In genomic region chr9:132547436-132547835, GRCh38 we compare ENCODE assay signal across 22 cellular contexts. TPM values are rescaled to one million over a fixed set of nuclear protein-coding genes. Genes with fewer than 3 reads are reported as not detected.
DNase-seq lines count a peak whose midpoint lies in the region; ATAC-seq, FAIRE-seq and TF ChIP-seq lines count a peak whose summit lies in the region.
"Had no signal": no experiment of that assay in that cellular context is flagged by ENCODE, and none has a peak within 500 bp of the region (broad histone marks: within the 10 kb centered on the region; RNA-seq: fewer than 3 reads in every experiment).

No MANE protein-coding gene starts in this region.

- intact Hi-C loops in left lung (cut with DNase I): no loop called here
- intact Hi-C loops in right cardiac atrium (cut with DNase I): no loop called here

- H2BK20ac ChIP-seq in H1 (ENCODE audit: low read length): no peak overlapping the region

- no peaks in the 10 kb centered on the region for H3K79me2 ChIP-seq in H1 (ENCODE audit: control insufficient read depth in 1 of 2, insufficient read depth in 2 of 2, low read length in 2 of 2)

- DNase-seq in NT2/D1 (ENCODE audit: low read depth, low spot score) (no peak), H1 (ENCODE audit: low read depth in 1 of 2, low spot score in 2 of 2) (no peak), neuronal stem cell (ENCODE audit: low spot score) (no peak), ecto neural progenitor cell (ENCODE audit: low spot score) (no peak), left lung (no peak), right cardiac atrium (no peak), GM12892 (ENCODE audit: insufficient read length) (no peak)
- DNase-seq: ACHN; CD4-positive, alpha-beta memory T cell; MV-4-11; NCI-H446; SIG-M5; SK-N-SH had no signal

- TF ChIP-seq CTCF in H1 (IDR thresholded peaks at IDR 0.05; ENCODE audit: control extremely low read depth in 1 of 3, insufficient read depth in 1 of 3, low read depth in 1 of 3, low read length in 3 of 3): no peak
- no peak for TF ChIP-seq CTCF in left lung (IDR thresholded peaks at IDR 0.05)

- ATAC-seq in left lung (no peak), right cardiac atrium (no peak)
- ATAC-seq: Panc1 had no signal

- no peak for FAIRE-seq in H1 (lab: Jason Lieb, UNC)
- no peak for FAIRE-seq in GM12892 (lab: Jason Lieb, UNC)
- FAIRE-seq: GM12891 had no signal

- CTCF ChIA-PET in H1 (lab: Charles Lee; ENCODE audit: partially characterized antibody): interaction anchor here (0.7 to 5.7 kb wide), 26 partner anchors 10 to 428 kb away, joined by 3 to 66 read pairs (median 4); partner anchors contain the start of gene CFAP77

- H3K4ac ChIP-seq in H1 (replicated peaks; ENCODE audit: insufficient read length, low read depth, low read length): no peak overlapping the region
- H3K4ac ChIP-seq in neuronal stem cell (ENCODE audit: low read length): peak overlapping the region; percentile 55

- H4K20me1 ChIP-seq in BLaER1 (no peaks in the 10 kb centered on the region), H1 (replicated peaks in 1 of 2; ENCODE audit: control insufficient read depth in 1 of 2, insufficient read depth in 2 of 2, low read length in 2 of 2) (no peaks in the 10 kb centered on the region)

- no peak for TF ChIP-seq RAD21 in H1 (IDR thresholded peaks at IDR 0.05 in 1 of 2, conservative IDR thresholded peaks at IDR 0.05 in 1 of 2; ENCODE audit: low read depth in 2 of 2, low read length in 2 of 2)

- TF ChIP-seq POLR2A in H1 (IDR thresholded peaks at IDR 0.05; ENCODE audit: control extremely low read depth in 1 of 2, low read depth in 2 of 2, low read length in 2 of 2) (no peak), GM12892 (IDR thresholded peaks at IDR 0.05; ENCODE audit: low read depth, low read length) (no peak)

- no peak overlapping the region for H2AK5ac ChIP-seq in H1 (ENCODE audit: low read depth, low read length)
- peak overlapping the region; percentile 98 for H2AK5ac ChIP-seq in neuronal stem cell (ENCODE audit: low read depth, low read length)

- no peak for TF ChIP-seq EP300 in H1 (IDR thresholded peaks at IDR 0.05; ENCODE audit: borderline replicate concordance in 1 of 2, low read depth in 2 of 2, low read length in 2 of 2)

- H3K4me3 ChIP-seq in BLaER1: no peak overlapping the region
- H3K4me3 ChIP-seq in NT2/D1 (ENCODE audit: insufficient read length, low read depth): no peak overlapping the region
- no peak overlapping the region for H3K4me3 ChIP-seq in H1 (ENCODE audit: extremely low read depth in 1 of 4, insufficient read depth in 2 of 4, low read depth in 3 of 4, low read length in 4 of 4)
- no peak overlapping the region for H3K4me3 ChIP-seq in neuronal stem cell (ENCODE audit: low read length in 2 of 2)
- H3K4me3 ChIP-seq in left lung: no peak overlapping the region
- H3K4me3 ChIP-seq in right cardiac atrium (ENCODE audit: low read length): no peak overlapping the region
- H3K4me3 ChIP-seq: BLaER1 treated with 17β-estradiol and CSF1 and Interleukin-3, amounts not matched to agents 10 nM and 100 nM had no signal

- H3K79me1 ChIP-seq in H1 (ENCODE audit: low read depth, low read length) (no peaks in the 10 kb centered on the region), neuronal stem cell (ENCODE audit: low read depth, low read length) (no peaks in the 10 kb centered on the region)

- H3K23me2 ChIP-seq in H1 (ENCODE audit: low read depth, low read length): peaks cover 4% of the 10 kb centered on the region; the same call in 1 of the 2 replicates

- H2AFZ ChIP-seq in H1 (ENCODE audit: low read length) (no peak overlapping the region), neuronal stem cell (ENCODE audit: low read length) (no peak overlapping the region)

- WGBS in H1 (ENCODE audit: extremely low coverage in 1 of 2, insufficient coverage in 1 of 2, insufficient read length in 1 of 2, insufficient replicate concordance in 2 of 2, low coverage in 1 of 2, low lambda C conversion rate in 2 of 2, missing lambda C conversion rate in 1 of 2), 2 experiments: 94% methylated on average over 13 of the region's 13 CpGs; no CpG with 5 or more reads in 1 of the 2 experiments
- WGBS in neuronal stem cell (ENCODE audit: extremely low coverage in 2 of 2, insufficient read length in 2 of 2, insufficient replicate concordance in 1 of 2), 2 donors: no CpG with 5 or more reads among the region's 13 CpGs
- 82% methylated on average over 13 of the region's 13 CpGs for WGBS in right cardiac atrium

- H2BK12ac ChIP-seq in H1 (ENCODE audit: low read depth, low read length): 0 out of 2 replicates have a peak overlapping the region, but pooled peaks have one; percentile 87
- H2BK12ac ChIP-seq in neuronal stem cell (ENCODE audit: low read length): peak overlapping the region; percentile 99

- H4K91ac ChIP-seq in H1 (replicated peaks; ENCODE audit: insufficient read length, low read length) (no peak overlapping the region), neuronal stem cell (ENCODE audit: low read depth, low read length, poor library complexity) (no peak overlapping the region)

- H3K9ac ChIP-seq in BLaER1: no peak overlapping the region
- peak overlapping the region; percentile 1 for H3K9ac ChIP-seq in NT2/D1 (ENCODE audit: insufficient read length, low read depth)
- no peak overlapping the region for H3K9ac ChIP-seq in H1 (replicated peaks in 1 of 4; ENCODE audit: extremely low read depth in 1 of 4, low read depth in 3 of 4, low read length in 3 of 4)
- H3K9ac ChIP-seq in neuronal stem cell (ENCODE audit: low read depth, low read length, poor library complexity): peak overlapping the region; percentile 30
- H3K9ac ChIP-seq: SK-N-SH had no signal

- no peak overlapping the region; the same call in 1 of the 2 replicates for H3K18ac ChIP-seq in H1 (ENCODE audit: extremely low read depth, low read length)
- H3K18ac ChIP-seq in neuronal stem cell (ENCODE audit: low read length): peak overlapping the region; percentile 85

- H3K36me3 ChIP-seq in BLaER1 (no peaks in the 10 kb centered on the region), NT2/D1 (ENCODE audit: insufficient read depth, insufficient read length, low read length) (no peaks in the 10 kb centered on the region), H1 (ENCODE audit: control insufficient read depth in 2 of 4, insufficient read depth in 4 of 4, low read length in 3 of 4) (no peaks in the 10 kb centered on the region), neuronal stem cell (replicated peaks in 1 of 2; ENCODE audit: control insufficient read depth in 2 of 2, insufficient read depth in 2 of 2, low read length in 2 of 2) (no peaks in the 10 kb centered on the region), left lung (no peaks in the 10 kb centered on the region)
- H3K36me3 ChIP-seq: BLaER1 treated with 17β-estradiol and CSF1 and Interleukin-3, amounts not matched to agents 10 nM and 100 nM had no signal

- H3K23ac ChIP-seq in H1 (ENCODE audit: insufficient read length) (no peak overlapping the region), neuronal stem cell (ENCODE audit: low read depth, low read length, poor library complexity) (no peak overlapping the region)

- H3K27ac ChIP-seq in BLaER1 (no peak overlapping the region), H1 (ENCODE audit: low read depth, low read length) (no peak overlapping the region), neuronal stem cell (replicated peaks; ENCODE audit: low read length) (no peak overlapping the region), left lung (no peak overlapping the region), right cardiac atrium (ENCODE audit: low read length) (no peak overlapping the region)
- H3K27ac ChIP-seq: 22Rv1; BLaER1 treated with 17β-estradiol and CSF1 and Interleukin-3, amounts not matched to agents 10 nM and 100 nM had no signal

- no peak overlapping the region for H2BK5ac ChIP-seq in H1 (ENCODE audit: low read depth, low read length)
- H2BK5ac ChIP-seq in neuronal stem cell (ENCODE audit: low read length): peak overlapping the region; percentile 58

- H4K5ac ChIP-seq in H1 (ENCODE audit: insufficient read length, low read depth, low read length): no peak overlapping the region

- H3K56ac ChIP-seq in H1 (replicated peaks; ENCODE audit: insufficient read length, low read depth, low read length): no peak overlapping the region

- H3K14ac ChIP-seq in H1 (ENCODE audit: insufficient read length) (no peak overlapping the region), neuronal stem cell (ENCODE audit: low read length) (no peak overlapping the region)

- POLR2A ChIA-PET in H1 (lab: Charles Lee; ENCODE audit: partially characterized antibody): no interaction called here

- H4K8ac ChIP-seq in H1 (ENCODE audit: extremely low read depth, insufficient read depth, low read length): no peak overlapping the region
- H4K8ac ChIP-seq in neuronal stem cell (ENCODE audit: low read depth, low read length): no peak overlapping the region

- H2BK15ac ChIP-seq in H1 (ENCODE audit: low read length) (0 out of 2 replicates have a peak overlapping the region, but pooled peaks have one; percentile 7), neuronal stem cell (ENCODE audit: low read length) (peak overlapping the region; percentile 97)

- H3K9me3 ChIP-seq in BLaER1 (no peaks in the 10 kb centered on the region), NT2/D1 (ENCODE audit: insufficient read depth, low read length) (no peaks in the 10 kb centered on the region), H1 (ENCODE audit: insufficient read depth in 2 of 2, low read depth in 1 of 2, low read length in 1 of 2) (no peaks in the 10 kb centered on the region), neuronal stem cell (replicated peaks in 1 of 2; ENCODE audit: control insufficient read depth in 2 of 2, insufficient read depth in 1 of 2, low read depth in 1 of 2, low read length in 2 of 2) (no peaks in the 10 kb centered on the region), left lung (no peaks in the 10 kb centered on the region), right cardiac atrium (ENCODE audit: control insufficient read depth, low read length) (no peaks in the 10 kb centered on the region)
- H3K9me3 ChIP-seq: BLaER1 treated with 17β-estradiol and CSF1 and Interleukin-3, amounts not matched to agents 10 nM and 100 nM; Caco-2; SK-N-SH had no signal

- no peaks in the 10 kb centered on the region for H3K27me3 ChIP-seq in BLaER1
- peaks cover 2% of the 10 kb centered on the region for H3K27me3 ChIP-seq in NT2/D1 (ENCODE audit: insufficient read depth, insufficient read length)
- no peaks in the 10 kb centered on the region; a peak in 1 of 7 replicates for H3K27me3 ChIP-seq in H1 (replicated peaks in 1 of 4; ENCODE audit: control insufficient read depth in 3 of 4, extremely low read depth in 1 of 4, insufficient read depth in 3 of 4, low read length in 3 of 4)
- H3K27me3 ChIP-seq in neuronal stem cell (ENCODE audit: control insufficient read depth in 3 of 3, insufficient read depth in 3 of 3, low read depth in 1 of 3, low read length in 3 of 3): peaks cover 0 to 22% (median 0%) of the 10 kb centered on the region in 3 experiments
- H3K27me3 ChIP-seq in left lung: peaks cover 0 to 58% of the 10 kb centered on the region in 2 donors
- H3K27me3 ChIP-seq in right cardiac atrium (ENCODE audit: control insufficient read depth, insufficient read depth): no peaks in the 10 kb centered on the region
- H3K27me3 ChIP-seq: BLaER1 treated with 17β-estradiol and CSF1 and Interleukin-3, amounts not matched to agents 10 nM and 100 nM had no signal

- H3K4me2 ChIP-seq in BLaER1: peak overlapping the region; percentile 89; the same call in 1 of the 2 replicates
- no peak overlapping the region for H3K4me2 ChIP-seq in H1 (ENCODE audit: insufficient read depth in 1 of 2, low read depth in 2 of 2, low read length in 2 of 2)
- H3K4me2 ChIP-seq in neuronal stem cell (ENCODE audit: insufficient read depth, low read length, poor library complexity, severe bottlenecking): no peak overlapping the region
- H3K4me2 ChIP-seq: SK-N-SH had no signal

- H3K4me1 ChIP-seq in BLaER1: peaks cover 26% of the 10 kb centered on the region
- peaks cover 28% of the 10 kb centered on the region for H3K4me1 ChIP-seq in NT2/D1 (ENCODE audit: insufficient read depth, insufficient read length)
- H3K4me1 ChIP-seq in H1 (replicated peaks in 1 of 4; ENCODE audit: control insufficient read depth in 3 of 4, insufficient read depth in 4 of 4, low read length in 3 of 4): peaks cover 0 to 4% (median 4%) of the 10 kb centered on the region in 4 experiments; a peak in 4 of 7 replicates
- H3K4me1 ChIP-seq in neuronal stem cell (ENCODE audit: control insufficient read depth in 2 of 2, insufficient read depth in 1 of 2, low read depth in 1 of 2, low read length in 2 of 2): peaks cover 31 to 33% of the 10 kb centered on the region in 2 donors
- H3K4me1 ChIP-seq in left lung: no peaks in the 10 kb centered on the region
- H3K4me1 ChIP-seq in right cardiac atrium (ENCODE audit: control insufficient read depth, insufficient read depth, low read length): no peaks in the 10 kb centered on the region
- H3K4me1 ChIP-seq: Caco-2 had no signal

- H2BK120ac ChIP-seq in H1 (replicated peaks; ENCODE audit: low read depth, low read length) (no peak overlapping the region), neuronal stem cell (ENCODE audit: low read depth, low read length) (peak overlapping the region; percentile 24)

RNA-seq across cellular contexts. Expression of gene BARHL1, which starts 35.0 kb away (rescaled TPM):
- not detected in 2 replicates for total RNA-seq in H1 (2021; fragmentation: NEBNext Ultra II Directional; extraction: Animal tissue kit (Norgen Biotek cat#: 25700))
- polyA plus RNA-seq in H1 (2011; rRNA removed) (0.06 TPM in 1 of 2 replicates, not detected in the other), right cardiac atrium (not detected)
- 0.03 TPM for polyA plus RNA-seq in H1 (2011; cell fraction: cytosol; rRNA removed)
- 0.14 TPM for polyA plus RNA-seq in H1 (2011; cell fraction: nucleus; rRNA removed)
- polyA plus RNA-seq in H1 (2012, experiment 1 of 2): not detected in 4 replicates
- not detected for polyA plus RNA-seq in H1 (2012, experiment 2 of 2)
- polyA plus RNA-seq in H1 (2013, experiment 1 of 2): not detected
- not detected for polyA plus RNA-seq in H1 (2013, experiment 2 of 2)
- polyA minus RNA-seq in H1 (2011; rRNA and poly(A)+ RNA removed): not detected in 2 replicates
- not detected for polyA minus RNA-seq in H1 (2011; cell fraction: cytosol; rRNA and poly(A)+ RNA removed)
- polyA minus RNA-seq in H1 (2011; cell fraction: nucleus; rRNA and poly(A)+ RNA removed): not detected
- 0.08 TPM for polyA plus RNA-seq in neuronal stem cell (2013, experiment 1 of 2)
- 0.10 TPM for polyA plus RNA-seq in neuronal stem cell (2013, experiment 2 of 2)
- total RNA-seq in left lung (not detected), right cardiac atrium (not detected)
- polyA plus RNA-seq in GM12892 (2012; ENCODE audit: missing spikeins): not detected
- total RNA-seq: Caco-2; CD4-positive, alpha-beta memory T cell; G401; M059J had no signal
- polyA plus RNA-seq: CD4-positive, alpha-beta memory T cell; IgD-negative memory B cell; SK-N-SH had no signal

Comparison
In these comparisons a context has a peak if more than half of its experiments do, and no peak if none do; other contexts are left out.
1. H3K9ac ChIP-seq: peak in NT2/D1 (single experiment) and neuronal stem cell (single experiment); none in BLaER1 (single experiment) and H1 (0 of 4).